ENCODE assay signal across 17 cellular contexts in genomic region chr7:84904561-84904960, GRCh38.
"Had no signal": no experiment of that assay in that cellular context is flagged by ENCODE, and none has a peak within 500 bp of the region (broad histone marks: within the 10 kb centered on the region; RNA-seq: fewer than 3 reads in every experiment).

No MANE protein-coding gene starts in this region.

- H3K27me3 ChIP-seq: gastroesophageal sphincter, heart left ventricle, neural progenitor cell, vagina had no signal

- FAIRE-seq: astrocyte, TTC549 had no signal

- DNase-seq: activated CD4-positive, alpha-beta T cell treated with anti-CD3 and anti-CD28 coated beads, Interleukin-2, amount 50 U/mL, for 4 hours; activated gamma-delta T cell; activated T-cell treated with anti-CD3 and anti-CD28 coated beads, Interleukin-2, amount 50 U/mL, for 72 hours; erythroblast; heart left ventricle; mesenchymal stem cell; naive thymus-derived CD4-positive, alpha-beta T cell; right cardiac atrium; stimulated activated CD4-positive, alpha-beta T cell treated with anti-CD3 and anti-CD28 coated beads, Interleukin-2, amount 100 ng/mL, for 48 hours; trophoblast cell had no signal

- H3K36me3 ChIP-seq: gastroesophageal sphincter, heart left ventricle, neural progenitor cell, prostate gland, vagina had no signal

- H3K4me1 ChIP-seq: heart left ventricle, neural progenitor cell, prostate gland, vagina had no signal

- H3K4me3 ChIP-seq: gastroesophageal sphincter, heart left ventricle, neural progenitor cell, prostate gland, skin epidermis, vagina had no signal

- ATAC-seq: activated T-cell treated with anti-CD3 and anti-CD28 coated beads, Interleukin-2, amount 50 U/mL, for 72 hours; gastroesophageal sphincter; heart left ventricle; naive thymus-derived CD4-positive, alpha-beta T cell; right cardiac atrium had no signal

- H3K27ac ChIP-seq: gastroesophageal sphincter, heart left ventricle, neural progenitor cell, prostate gland, skin epidermis, vagina had no signal
